ENCODE assay signal across 29 cellular contexts in the genomic region with DNA sequence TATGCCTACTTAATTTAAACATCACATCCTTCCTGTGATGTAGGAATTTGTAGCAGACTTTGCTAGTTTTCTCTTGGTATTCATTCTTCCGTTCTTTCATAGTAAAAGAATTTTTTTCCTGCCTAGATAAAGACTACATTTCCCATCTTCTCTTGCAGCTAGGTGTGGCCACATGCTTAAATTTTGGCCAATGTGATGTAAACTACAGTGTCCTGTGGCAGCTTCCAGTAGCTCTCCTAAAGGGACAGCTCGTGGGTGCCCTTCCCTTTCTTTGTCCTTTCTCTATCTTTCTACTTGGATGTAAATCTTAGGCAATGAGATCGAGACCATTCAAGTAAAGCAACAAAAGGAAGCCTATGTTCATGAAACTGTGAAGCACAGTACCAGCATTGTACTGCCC.
"Had no signal": no experiment of that assay in that cellular context is flagged by ENCODE, and none has a peak within 500 bp of the region (broad histone marks: within the 10 kb centered on the region; RNA-seq: fewer than 3 reads in every experiment).

No MANE protein-coding gene starts in this region.

- H3K36me3 ChIP-seq: left ventricle myocardium inferior, ovary, prostate gland, sigmoid colon, spleen, suprapubic skin, thoracic aorta, tibial artery, upper lobe of right lung had no signal

- H3K27ac Mint-ChIP-seq: immature natural killer cell; mesothelial cell of epicardium; naive B cell; natural killer cell; nephron progenitor cell; stimulated activated effector memory CD8-positive, alpha-beta T cell treated with anti-CD3 and anti-CD28 coated beads, Interleukin-12 subunit alpha, Interleukin-12 subunit beta, amount 100 ng/mL, for 72 hours; stimulated activated naive CD8-positive, alpha-beta T cell treated with anti-CD3 and anti-CD28 coated beads, Interleukin-15, Interleukin-2, amounts not matched to agents 100 ng/mL and 50 ng/mL, for 24 hours had no signal

- DNase-seq: hippocampal formation; immature natural killer cell; kidney; left colon; left ventricle myocardium inferior; mesendoderm; naive B cell; natural killer cell; nephron progenitor cell; ovary; retina; right cardiac atrium; sigmoid colon; small intestine; spleen; stimulated activated CD4-positive, alpha-beta T cell treated with anti-CD3 and anti-CD28 coated beads, Interleukin-4, amount 100 ng/mL, for 24 hours; stimulated activated naive CD4-positive, alpha-beta T cell; tibial artery; trophoblast cell; upper lobe of right lung had no signal

- FAIRE-seq: islet of Langerhans, kidney, small intestine, urothelium cell line had no signal

- H3K27me3 ChIP-seq: ovary, sigmoid colon, upper lobe of right lung had no signal

- H3K4me1 Mint-ChIP-seq: immature natural killer cell; mesothelial cell of epicardium; naive B cell; natural killer cell; nephron progenitor cell; stimulated activated effector memory CD8-positive, alpha-beta T cell treated with anti-CD3 and anti-CD28 coated beads, Interleukin-12 subunit alpha, Interleukin-12 subunit beta, amount 100 ng/mL, for 72 hours had no signal

- H3K4me3 Mint-ChIP-seq: immature natural killer cell; mesothelial cell of epicardium; naive B cell; natural killer cell; nephron progenitor cell; stimulated activated effector memory CD8-positive, alpha-beta T cell treated with anti-CD3 and anti-CD28 coated beads, Interleukin-12 subunit alpha, Interleukin-12 subunit beta, amount 100 ng/mL, for 72 hours; stimulated activated naive CD8-positive, alpha-beta T cell treated with anti-CD3 and anti-CD28 coated beads, Interleukin-15, Interleukin-2, amounts not matched to agents 100 ng/mL and 50 ng/mL, for 24 hours had no signal

- H3K9me3 ChIP-seq: left ventricle myocardium inferior, ovary, prostate gland, sigmoid colon, spleen, suprapubic skin, thoracic aorta, tibial artery, upper lobe of right lung had no signal

- H3K36me3 Mint-ChIP-seq: mesothelial cell of epicardium; naive B cell; natural killer cell; stimulated activated effector memory CD8-positive, alpha-beta T cell treated with anti-CD3 and anti-CD28 coated beads, Interleukin-12 subunit alpha, Interleukin-12 subunit beta, amount 100 ng/mL, for 72 hours had no signal

- H3K27ac ChIP-seq: left ventricle myocardium inferior, ovary, prostate gland, sigmoid colon, spleen, suprapubic skin, thoracic aorta, tibial artery, upper lobe of right lung had no signal

- H3K4me1 ChIP-seq: left ventricle myocardium inferior, prostate gland, sigmoid colon, spleen, suprapubic skin, tibial artery, upper lobe of right lung had no signal

- H3K4me3 ChIP-seq: left ventricle myocardium inferior, lung, ovary, prostate gland, sigmoid colon, spleen, suprapubic skin, thoracic aorta, tibial artery, upper lobe of right lung had no signal

- ATAC-seq: left colon; natural killer cell; right cardiac atrium; stimulated activated effector memory CD8-positive, alpha-beta T cell treated with anti-CD3 and anti-CD28 coated beads, Interleukin-12 subunit alpha, Interleukin-12 subunit beta, amount 100 ng/mL, for 72 hours; upper lobe of right lung had no signal

- H3K9me3 Mint-ChIP-seq: mesothelial cell of epicardium; nephron progenitor cell; stimulated activated effector memory CD8-positive, alpha-beta T cell treated with anti-CD3 and anti-CD28 coated beads, Interleukin-12 subunit alpha, Interleukin-12 subunit beta, amount 100 ng/mL, for 72 hours had no signal
